Comparison of ENCODE assay signal across 18 cellular contexts in genomic region chr2:85930129-85931124, GRCh38. TPM values are rescaled to one million over a fixed set of nuclear protein-coding genes. Genes with fewer than 3 reads are reported as not detected.
DNase-seq lines count a peak whose midpoint lies in the region; FAIRE-seq and TF ChIP-seq lines count a peak whose summit lies in the region.
"Had no signal": no experiment of that assay in that cellular context is flagged by ENCODE, and none has a peak within 500 bp of the region (broad histone marks: within the 10 kb centered on the region; RNA-seq: fewer than 3 reads in every experiment).

No MANE protein-coding gene starts in this region.

- no peak for TF ChIP-seq CTCF in astrocyte (IDR thresholded peaks at IDR 0.05; ENCODE audit: insufficient read depth, low read depth, low read length)
- no peak for TF ChIP-seq CTCF in keratinocyte (optimal IDR thresholded peaks at IDR 0.05 in 1 of 3, IDR thresholded peaks at IDR 0.05 in 1 of 3, conservative IDR thresholded peaks at IDR 0.05 in 1 of 3; ENCODE audit: extremely low read depth in 1 of 3, insufficient read depth in 2 of 3, low read length in 3 of 3)
- TF ChIP-seq CTCF in sigmoid colon (IDR thresholded peaks at IDR 0.05) = no peak

- no peaks in the 10 kb centered on the region for H3K9me3 Mint-ChIP-seq in astrocyte (ENCODE audit: unreplicated experiment)

- DNase-seq in GM23248 (peak; percentile 27), astrocyte (ENCODE audit: low read depth) (no peak), keratinocyte (ENCODE audit: low read depth, low spot score) (no peak), sigmoid colon (no peak), NCI-H1092 (lab: John Stamatoyannopoulos, UW) (no peak), DMS53 (lab: John Stamatoyannopoulos, UW) (no peak)
- no peak for DNase-seq in activated CD4-positive, CD25-positive, alpha-beta regulatory T cell treated with anti-CD3 and anti-CD28 coated beads, Interleukin-2, amount 50 U/mL, for 72 hours
- DNase-seq in stimulated activated CD4-positive, alpha-beta T cell treated with anti-CD3 and anti-CD28 coated beads, Interleukin-2, amount 100 ng/mL, for 24 hours = no peak
- DNase-seq: activated gamma-delta T cell, AML-193, dermis blood vessel endothelial cell, GDM1, IMR-90, NCI-H1048, NCI-H2171 treated with DMSO at 0.1 percent for 48 hours, SHP77 had no signal

- H3K9me3 ChIP-seq in GM23248 (ENCODE audit: low read depth) (no peaks in the 10 kb centered on the region), astrocyte (ENCODE audit: insufficient read depth, low read depth, low read length) (no peaks in the 10 kb centered on the region), keratinocyte (ENCODE audit: control insufficient read depth, low read depth, low read length) (no peaks in the 10 kb centered on the region), sigmoid colon (no peaks in the 10 kb centered on the region)

- H3K4me1 Mint-ChIP-seq in astrocyte (ENCODE audit: low read depth, unreplicated experiment) = peaks cover 18% of the 10 kb centered on the region

- no peak for TF ChIP-seq POLR2A in sigmoid colon (IDR thresholded peaks at IDR 0.05)

- H3K9ac ChIP-seq in GM23248 (no peak overlapping the region), astrocyte (ENCODE audit: low read length) (no peak overlapping the region), keratinocyte (ENCODE audit: control insufficient read depth, extremely low read depth, insufficient read depth, low read length) (no peak overlapping the region)

- H3K4me3 ChIP-seq in GM23248 (no peak overlapping the region), astrocyte (ENCODE audit: insufficient read depth, low read depth, low read length) (no peak overlapping the region), keratinocyte (ENCODE audit: control insufficient read depth in 2 of 3, extremely low read depth in 1 of 3, insufficient read depth in 2 of 3, low read depth in 1 of 3, low read length in 3 of 3) (no peak overlapping the region), sigmoid colon (no peak overlapping the region)

- WGBS in GM23248 (ENCODE audit: low coverage in 1 of 2, low lambda C conversion rate in 2 of 2, missing lambda C conversion rate in 2 of 2), 2 experiments = 24 to 32% methylated on average over 4 of the region's 4 CpGs
- WGBS in sigmoid colon, 2 donors = 76 to 81% methylated on average over 4 of the region's 4 CpGs

- no peak for TF ChIP-seq EP300 in sigmoid colon (IDR thresholded peaks at IDR 0.05)

- H3K36me3 ChIP-seq in GM23248 (ENCODE audit: low read depth) = no peaks in the 10 kb centered on the region
- H3K36me3 ChIP-seq in astrocyte (ENCODE audit: insufficient read depth, low read length) = no peaks in the 10 kb centered on the region
- H3K36me3 ChIP-seq in keratinocyte (ENCODE audit: control insufficient read depth in 2 of 2, extremely low read depth in 1 of 2, insufficient read depth in 2 of 2, low read length in 2 of 2) = no peaks in the 10 kb centered on the region
- H3K36me3 ChIP-seq in sigmoid colon = no peaks in the 10 kb centered on the region

- no peaks in the 10 kb centered on the region for H3K27me3 Mint-ChIP-seq in astrocyte (ENCODE audit: low read depth, unreplicated experiment)
- H3K27me3 Mint-ChIP-seq: progenitor cell of endocrine pancreas had no signal

- dilution Hi-C loops in keratinocyte (cut with MboI; ENCODE audit: extremely low pct_ligation_motif_present, low sequenced_read_pairs) = no loop called here

- H2AFZ ChIP-seq in GM23248 (no peak overlapping the region), astrocyte (ENCODE audit: low read depth, low read length) (no peak overlapping the region), keratinocyte (ENCODE audit: control insufficient read depth, low read length) (peak overlapping the region; percentile 66)

- H3K9me1 ChIP-seq in keratinocyte (ENCODE audit: control insufficient read depth, extremely low read depth, insufficient read depth, low read length) = no peaks in the 10 kb centered on the region

- H3K4me3 Mint-ChIP-seq in astrocyte (ENCODE audit: unreplicated experiment) = no peak overlapping the region

- H3K27me3 ChIP-seq in GM23248 (replicated peaks; ENCODE audit: insufficient read depth) (no peaks in the 10 kb centered on the region), astrocyte (ENCODE audit: insufficient read depth, low read length) (no peaks in the 10 kb centered on the region), keratinocyte (ENCODE audit: control insufficient read depth, extremely low read depth, insufficient read depth, low read length) (no peaks in the 10 kb centered on the region), sigmoid colon (no peaks in the 10 kb centered on the region)

- peak overlapping the region; percentile 4 for H3K27ac Mint-ChIP-seq in astrocyte (ENCODE audit: unreplicated experiment)

- H3K79me2 ChIP-seq in GM23248 (ENCODE audit: insufficient read depth) (no peaks in the 10 kb centered on the region), astrocyte (ENCODE audit: insufficient read depth, low read length) (no peaks in the 10 kb centered on the region), keratinocyte (ENCODE audit: control insufficient read depth, insufficient read depth, low read length) (no peaks in the 10 kb centered on the region)

- peaks cover 2% of the 10 kb centered on the region for H3K36me3 Mint-ChIP-seq in astrocyte (ENCODE audit: low read depth, unreplicated experiment)

- intact Hi-C loops in sigmoid colon (cut with DNase I) = no loop called here

- H3K4me1 ChIP-seq in GM23248 (ENCODE audit: insufficient read depth) (peaks cover 20% of the 10 kb centered on the region), astrocyte (ENCODE audit: insufficient read depth, low read length) (peaks cover 14% of the 10 kb centered on the region), keratinocyte (ENCODE audit: control insufficient read depth, extremely low read depth, insufficient read depth, low read length) (peaks cover 35% of the 10 kb centered on the region), sigmoid colon (peaks cover 0 to 3% (median under 1%) of the 10 kb centered on the region in 4 donors)

- FAIRE-seq in astrocyte (lab: Jason Lieb, UNC) (no peak), keratinocyte (lab: Jason Lieb, UNC) (peak; percentile 63)
- FAIRE-seq: GM12892 had no signal

- no peaks in the 10 kb centered on the region for H3K9me2 ChIP-seq in GM23248 (ENCODE audit: insufficient read depth)

- H3K27ac ChIP-seq in GM23248 (no peak overlapping the region), astrocyte (ENCODE audit: low read depth, low read length) (no peak overlapping the region), keratinocyte (ENCODE audit: control insufficient read depth, insufficient read depth, low read length) (no peak overlapping the region), sigmoid colon (peak overlapping the region; percentile 16 to 57 (median 30))

- peaks cover 19% of the 10 kb centered on the region; the same call in 1 of the 2 replicates for H3F3A ChIP-seq in GM23248 (ENCODE audit: insufficient read depth)

- in situ Hi-C loops in GM23248 (cut with MboI) = no loop called here

- no peaks in the 10 kb centered on the region for H4K20me1 ChIP-seq in GM23248 (ENCODE audit: insufficient read depth)
- H4K20me1 ChIP-seq in astrocyte (ENCODE audit: insufficient read depth, low read length) = no peaks in the 10 kb centered on the region
- H4K20me1 ChIP-seq in keratinocyte (ENCODE audit: control insufficient read depth, extremely low read depth, insufficient read depth, low read length) = no peaks in the 10 kb centered on the region

- H3K4me2 ChIP-seq in GM23248 (ENCODE audit: unreplicated experiment) (no peak overlapping the region), astrocyte (ENCODE audit: low read length) (no peak overlapping the region), keratinocyte (ENCODE audit: control insufficient read depth, extremely low read depth, insufficient read depth, low read depth, low read length) (peak overlapping the region; percentile 25)

RNA-seq across cellular contexts. Expression of gene ST3GAL5, which starts 41.6 kb away (rescaled TPM):
- total RNA-seq in GM23248 (2014; rRNA removed; shearing (Covaris generic)) = 21.0 and 27.2 TPM in 2 replicates
- polyA plus RNA-seq in GM23248 (2016; fragmentation: Nextera tagmentation; extraction: Ambion mirVana) = 16.4 and 18.7 TPM in 2 replicates
- 20.0 and 28.2 TPM in 2 replicates for total RNA-seq in astrocyte
- 29.7 to 43.5 TPM (median 39.7 TPM) in 3 replicates for polyA plus RNA-seq in keratinocyte
- polyA plus RNA-seq in keratinocyte (2011; ENCODE audit: low read depth) = 7.1 TPM
- polyA plus RNA-seq in keratinocyte (2011; cell fraction: cytosol; rRNA removed) = 30.7 and 44.2 TPM in 2 replicates
- 49.3 and 50.8 TPM in 2 replicates for polyA plus RNA-seq in keratinocyte (2011; cell fraction: nucleus; rRNA removed)
- 7.0 and 24.6 TPM in 2 replicates for polyA plus RNA-seq in keratinocyte (2012; ENCODE audit: low replicate concordance)
- 16.0 to 43.2 TPM (median 26.8 TPM) in 3 replicates for polyA minus RNA-seq in keratinocyte
- 18.2 TPM for polyA minus RNA-seq in keratinocyte (2011; cell fraction: cytosol; rRNA and poly(A)+ RNA removed)
- 19.0 and 37.9 TPM in 2 replicates for polyA minus RNA-seq in keratinocyte (2011; cell fraction: nucleus; rRNA and poly(A)+ RNA removed)
- 10 to 100 TPM; 16.1 to 24.2 (median 17.9) TPM for total RNA-seq in sigmoid colon
- polyA plus RNA-seq in sigmoid colon = 1 to 10 TPM; 2.8 to 9.7 (median 8.4) TPM

Comparison
In these comparisons a context has a peak if more than half of its experiments do, and no peak if none do; other contexts are left out.
1. H3K27ac ChIP-seq: peak in sigmoid colon (4 of 4); none in GM23248 (single experiment), astrocyte (single experiment) and keratinocyte (single experiment).